25 cellular contexts compared by ENCODE assay signal in the genomic region with DNA sequence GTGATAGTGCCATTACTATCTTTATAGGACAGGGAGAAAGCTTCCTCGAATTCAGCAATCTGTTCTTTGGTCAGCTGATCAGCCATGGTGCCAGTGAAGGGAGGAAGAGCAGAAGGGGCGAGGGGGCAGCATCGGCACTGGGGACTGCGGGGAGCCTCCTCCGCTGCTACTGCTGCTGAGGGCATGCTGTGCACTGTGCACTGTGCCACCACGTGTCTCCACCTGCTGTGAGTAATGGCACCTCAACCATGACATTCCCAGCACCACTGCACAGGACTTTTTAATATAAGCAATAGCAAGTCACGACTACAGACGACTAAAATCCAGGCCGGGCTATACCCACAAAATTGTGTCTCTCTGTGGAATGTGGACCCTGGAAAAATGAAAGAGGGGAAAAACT.
"Had no signal": no experiment of that assay in that cellular context is flagged by ENCODE, and none has a peak within 500 bp of the region (broad histone marks: within the 10 kb centered on the region; RNA-seq: fewer than 3 reads in every experiment).

No MANE protein-coding gene starts in this region.

- ATAC-seq: activated CD8-positive, alpha-beta T cell treated with anti-CD3 and anti-CD28 coated beads, Interleukin-2, amount 10 ng/mL, durations not matched to agents 7 days and 5 days; activated naive CD4-positive, alpha-beta T cell treated with anti-CD3 and anti-CD28 coated beads, Interleukin-2, amount 50 U/mL, for 72 hours; Panc1; T-helper 17 cell; WTC11 had no signal

- H3K27ac Mint-ChIP-seq: activated CD8-positive, alpha-beta T cell treated with anti-CD3 and anti-CD28 coated beads, Interleukin-2, amount 10 ng/mL, durations not matched to agents 7 days and 5 days; activated naive CD4-positive, alpha-beta T cell treated with anti-CD3 and anti-CD28 coated beads, Interleukin-2, amount 50 U/mL, for 72 hours; T-helper 17 cell; WTC11 had no signal

- H3K36me3 Mint-ChIP-seq: WTC11 had no signal

- DNase-seq: activated CD4-positive, alpha-beta T cell treated with anti-CD3 and anti-CD28 coated beads for 48 hours; activated CD4-positive, alpha-beta T cell treated with anti-CD3 and anti-CD28 coated beads, Interleukin-2, amount 50 U/mL, for 4 hours; activated CD4-positive, CD25-positive, alpha-beta regulatory T cell treated with anti-CD3 and anti-CD28 coated beads, Interleukin-2, amount 50 U/mL, for 72 hours; activated CD8-positive, alpha-beta T cell treated with anti-CD3 and anti-CD28 coated beads, Interleukin-2, amount 10 ng/mL, durations not matched to agents 7 days and 5 days; activated naive CD4-positive, alpha-beta T cell treated with Interleukin-2 at 50 U/mL for 16 hours; amygdala; brain microvascular endothelial cell; cerebellar nuclear complex; MG63; NCI-H1105; NCI-H1436; NCI-H1694 treated with DMSO at 0.1 percent for 48 hours; NCI-H2029 treated with DMSO at 0.1 percent for 48 hours; NCI-H345; NCI-H510A; NCI-H526 treated with DMSO at 0.1 percent for 48 hours; NCI-H82; NK-92 treated with Interleukin-12 subunit alpha and Interleukin-12 subunit beta, amount 100 ng/mL, for 24 hours; OCI-M1; SHP77 treated with DMSO at 0.1 percent for 48 hours; T-helper 17 cell; T-helper 9 cell had no signal

- H3K4me3 Mint-ChIP-seq: activated CD8-positive, alpha-beta T cell treated with anti-CD3 and anti-CD28 coated beads, Interleukin-2, amount 10 ng/mL, durations not matched to agents 7 days and 5 days; T-helper 17 cell; WTC11 had no signal

- H3K9me3 Mint-ChIP-seq: activated naive CD4-positive, alpha-beta T cell treated with anti-CD3 and anti-CD28 coated beads, Interleukin-2, amount 50 U/mL, for 72 hours had no signal
